Comparison of ENCODE assay signal across 15 cellular contexts in the genomic region with DNA sequence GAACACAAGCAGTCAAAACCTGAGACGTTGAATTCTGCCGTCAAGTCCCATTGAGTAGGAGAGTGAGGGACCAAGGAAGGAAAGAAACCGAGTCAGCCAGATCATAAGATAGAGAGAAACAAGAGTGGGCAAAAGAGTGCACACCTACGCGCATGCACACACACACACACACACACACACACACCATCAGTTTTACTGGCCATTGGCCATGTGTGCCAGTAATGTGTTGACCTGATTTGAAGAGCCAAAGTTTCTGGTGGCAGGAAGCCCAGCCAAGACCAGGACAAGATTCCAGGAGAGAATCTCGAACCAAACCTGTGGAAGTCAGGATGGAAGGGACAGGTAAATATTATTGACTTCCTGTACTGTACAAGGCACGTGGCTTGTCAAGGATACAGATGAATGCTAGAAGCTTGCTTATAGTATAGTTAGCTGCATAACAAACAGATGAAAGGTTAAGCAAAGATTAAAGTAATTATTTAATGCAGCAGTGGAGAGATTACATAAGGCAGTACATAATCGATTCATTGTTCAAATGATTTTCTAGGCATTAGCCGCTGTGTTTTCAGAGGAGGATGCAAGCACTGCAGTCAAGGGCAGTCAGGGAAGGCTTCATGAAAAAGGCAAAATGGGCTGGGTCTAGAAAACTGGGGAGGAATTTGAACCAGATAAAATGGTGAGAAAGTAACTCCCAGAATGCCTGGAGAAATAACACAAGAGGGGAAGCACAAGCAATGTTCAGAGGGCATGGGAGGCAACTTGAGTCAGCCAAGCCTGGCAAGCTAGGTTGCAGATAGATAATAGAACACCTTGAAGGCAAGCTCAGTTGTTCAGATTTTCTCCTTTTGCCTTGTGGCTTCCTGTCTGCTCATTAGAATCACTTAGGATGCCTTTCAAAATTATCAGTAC. TPM values are rescaled to one million over a fixed set of nuclear protein-coding genes. Genes with fewer than 3 reads are reported as not detected.
A peak's percentile ranks its signal among the peaks of the same experiment; 100 is the strongest.
DNase-seq lines count a peak whose midpoint lies in the region; ATAC-seq, FAIRE-seq and TF ChIP-seq lines count a peak whose summit lies in the region.
"Had no signal": no experiment of that assay in that cellular context is flagged by ENCODE, and none has a peak within 500 bp of the region (broad histone marks: within the 10 kb centered on the region; RNA-seq: fewer than 3 reads in every experiment).

No MANE protein-coding gene starts in this region.

- peaks cover 12% of the 10 kb centered on the region; the same call in 1 of the 2 replicates for H3F3A ChIP-seq in SU-DHL-6 (ENCODE audit: insufficient read depth)

- intact Hi-C loops in colonic mucosa (cut with DNase I): loop anchor here (10.0 kb wide), 1 partner anchor 192 kb away; the partner anchor contains the start of gene TOMM7

- H3K9me3 Mint-ChIP-seq in naive B cell: peaks cover 3 to 12% (median 5%) of the 10 kb centered on the region in 7 donors
- H3K9me3 Mint-ChIP-seq: activated T-helper 1 cell treated with anti-CD3 and anti-CD28 coated beads, Interleukin-12 subunit alpha, Interleukin-12 subunit beta, Interleukin-2, Interleukin-4 antibody, amounts not matched to agents 30 ng/mL and 10 ng/mL and 1 ng/mL, durations not matched to agents 14 hours and 24 hours and 36 hours had no signal

- H3K27me3 ChIP-seq in BLaER1 treated with 17β-estradiol and CSF1 and Interleukin-3, amounts not matched to agents 10 nM and 100 nM: no peaks in the 10 kb centered on the region
- no peaks in the 10 kb centered on the region for H3K27me3 ChIP-seq in SU-DHL-6 (ENCODE audit: low read length)
- H3K27me3 ChIP-seq in colonic mucosa: no peaks in the 10 kb centered on the region
- H3K27me3 ChIP-seq: breast epithelium, right lobe of liver had no signal

- H3K4me3 ChIP-seq in BLaER1 treated with 17β-estradiol and CSF1 and Interleukin-3, amounts not matched to agents 10 nM and 100 nM: peak overlapping the region in 2 of 10 experiments; percentile 5 to 25; a peak in 2 of 20 replicates
- H3K4me3 ChIP-seq in SU-DHL-6 (ENCODE audit: insufficient read depth, low read length, poor library complexity, severe bottlenecking): peak overlapping the region; percentile 14
- no peak overlapping the region for H3K4me3 ChIP-seq in colonic mucosa
- H3K4me3 ChIP-seq: breast epithelium, right lobe of liver had no signal

- H3K79me2 ChIP-seq in SU-DHL-6 (ENCODE audit: insufficient read depth, low read length): peaks cover 17% of the 10 kb centered on the region

- peak overlapping the region; percentile 37 to 96 (median 82) for H3K27ac Mint-ChIP-seq in naive B cell
- H3K27ac Mint-ChIP-seq: activated T-helper 1 cell treated with anti-CD3 and anti-CD28 coated beads, Interleukin-12 subunit alpha, Interleukin-12 subunit beta, Interleukin-2, Interleukin-4 antibody, amounts not matched to agents 30 ng/mL and 10 ng/mL and 1 ng/mL, durations not matched to agents 14 hours and 24 hours and 36 hours had no signal

- no peaks in the 10 kb centered on the region for H3K36me3 ChIP-seq in BLaER1 treated with 17β-estradiol and CSF1 and Interleukin-3, amounts not matched to agents 10 nM and 100 nM
- H3K36me3 ChIP-seq in SU-DHL-6 (ENCODE audit: low read length) (no peaks in the 10 kb centered on the region), colonic mucosa (no peaks in the 10 kb centered on the region)
- H3K36me3 ChIP-seq: breast epithelium, right lobe of liver had no signal

- H3K4me1 ChIP-seq in BLaER1 treated with 17β-estradiol and CSF1 and Interleukin-3, amounts not matched to agents 10 nM and 100 nM: peaks cover 25 to 87% (median 47%) of the 10 kb centered on the region in 10 experiments
- no peaks in the 10 kb centered on the region for H3K4me1 ChIP-seq in colonic mucosa
- H3K4me1 ChIP-seq: breast epithelium had no signal

- H3K9ac ChIP-seq in BLaER1 treated with 17β-estradiol and CSF1 and Interleukin-3, amounts not matched to agents 10 nM and 100 nM: no peak overlapping the region
- H3K9ac ChIP-seq in SU-DHL-6 (ENCODE audit: low read length) (no peak overlapping the region), colonic mucosa (ENCODE audit: low read depth in 2 of 2, low read length in 2 of 2) (no peak overlapping the region)

- no peak for TF ChIP-seq CTCF in SU-DHL-6 (IDR thresholded peaks at IDR 0.05; ENCODE audit: insufficient read depth, low read length, poor library complexity, severe bottlenecking)
- TF ChIP-seq CTCF in colonic mucosa (IDR thresholded peaks at IDR 0.05): no peak

- peaks cover 3 to 22% of the 10 kb centered on the region in 2 donors for H3K36me3 Mint-ChIP-seq in naive B cell

- DNase-seq in GM12892 (ENCODE audit: insufficient read length) (no peak), naive B cell (no peak), colonic mucosa (no peak)
- DNase-seq: Calu3; NCI-H146; NCI-H2227 treated with DMSO at 0.1 percent for 48 hours; stimulated activated naive CD8-positive, alpha-beta T cell treated with anti-CD3 and anti-CD28 coated beads, Interleukin-15, Interleukin-2, amounts not matched to agents 100 U/mL and 50 U/mL, for 24 hours; SW 1271 had no signal

- H3K4me2 ChIP-seq in BLaER1 treated with 17β-estradiol and CSF1 and Interleukin-3, amounts not matched to agents 10 nM and 100 nM: peak overlapping the region; percentile 50 to 78 (median 64)
- H3K4me2 ChIP-seq in SU-DHL-6 (ENCODE audit: low read depth, low read length, poor library complexity, severe bottlenecking): peak overlapping the region; percentile 57

- no peaks in the 10 kb centered on the region for H3K27me3 Mint-ChIP-seq in naive B cell

- H2AFZ ChIP-seq in SU-DHL-6 (ENCODE audit: low read depth, low read length, severe bottlenecking): peak overlapping the region; percentile 87

- peaks cover 0 to 20% (median 16%) of the 10 kb centered on the region in 11 experiments; a peak in 16 of 22 replicates for H4K20me1 ChIP-seq in BLaER1 treated with 17β-estradiol and CSF1 and Interleukin-3, amounts not matched to agents 10 nM and 100 nM
- peaks cover 10% of the 10 kb centered on the region for H4K20me1 ChIP-seq in SU-DHL-6 (ENCODE audit: low read depth, low read length)

- H3K4me1 Mint-ChIP-seq in naive B cell: peaks cover 49 to 69% (median 53%) of the 10 kb centered on the region in 3 donors

- peak; percentile 74 for FAIRE-seq in GM12892 (lab: Jason Lieb, UNC)

- no peak for TF ChIP-seq POLR2A in GM12892 (IDR thresholded peaks at IDR 0.05; ENCODE audit: low read depth, low read length)

- H3K9me2 ChIP-seq in SU-DHL-6 (replicated peaks; ENCODE audit: insufficient read depth, low read length): no peaks in the 10 kb centered on the region

- peak overlapping the region; percentile 32 to 88 (median 80) for H3K4me3 Mint-ChIP-seq in naive B cell
- H3K4me3 Mint-ChIP-seq: activated T-helper 1 cell treated with anti-CD3 and anti-CD28 coated beads, Interleukin-12 subunit alpha, Interleukin-12 subunit beta, Interleukin-2, Interleukin-4 antibody, amounts not matched to agents 30 ng/mL and 10 ng/mL and 1 ng/mL, durations not matched to agents 14 hours and 24 hours and 36 hours had no signal

- peak overlapping the region in 10 of 11 experiments; percentile 9 to 53 (median 35); a peak in 17 of 22 replicates for H3K27ac ChIP-seq in BLaER1 treated with 17β-estradiol and CSF1 and Interleukin-3, amounts not matched to agents 10 nM and 100 nM
- peak overlapping the region; percentile 48 for H3K27ac ChIP-seq in SU-DHL-6 (ENCODE audit: low read depth, low read length)
- no peak overlapping the region for H3K27ac ChIP-seq in colonic mucosa
- H3K27ac ChIP-seq: breast epithelium, right lobe of liver had no signal

- H3K9me3 ChIP-seq in BLaER1 treated with 17β-estradiol and CSF1 and Interleukin-3, amounts not matched to agents 10 nM and 100 nM (replicated peaks in 1 of 11): peaks cover 2 to 16% (median 6%) of the 10 kb centered on the region in 11 experiments; a peak in 13 of 22 replicates
- H3K9me3 ChIP-seq in SU-DHL-6 (ENCODE audit: insufficient read depth, low read length): no peaks in the 10 kb centered on the region
- H3K9me3 ChIP-seq in colonic mucosa: no peaks in the 10 kb centered on the region
- H3K9me3 ChIP-seq: breast epithelium, right lobe of liver had no signal

- ATAC-seq in naive B cell (ENCODE audit: low read depth in 2 of 2): no peak
- no peak for ATAC-seq in GM18870 (IDR thresholded peaks at IDR 0.05; ENCODE audit: unreplicated experiment)
- no peak for ATAC-seq in HG03565 (IDR thresholded peaks at IDR 0.05; ENCODE audit: unreplicated experiment)
- ATAC-seq: right lobe of liver; stimulated activated naive CD8-positive, alpha-beta T cell treated with anti-CD3 and anti-CD28 coated beads, Interleukin-15, Interleukin-2, amounts not matched to agents 100 U/mL and 50 U/mL, for 24 hours had no signal

RNA-seq across cellular contexts. Expression of gene HYCC1, which starts 2.7 kb away (rescaled TPM):
- polyA plus RNA-seq in GM12892 (2012; ENCODE audit: missing spikeins): 19.7 TPM
- polyA plus RNA-seq in naive B cell (ENCODE audit: low read depth in 6 of 6): 10 to 100 TPM; 25.1 to 68.2 (median 57.7) TPM
- 10 to 100 TPM in 1 of 2 donors, 1 to 10 TPM in 1; 5.5 to 10.8 TPM for total RNA-seq in colonic mucosa
